12 cellular contexts compared by ENCODE assay signal in genomic region chr7:36661135-36661840, GRCh38.
A peak's percentile ranks its signal among the peaks of the same experiment; 100 is the strongest.
DNase-seq lines count a peak whose midpoint lies in the region; ATAC-seq and TF ChIP-seq lines count a peak whose summit lies in the region.
"Had no signal": no experiment of that assay in that cellular context is flagged by ENCODE, and none has a peak within 500 bp of the region (broad histone marks: within the 10 kb centered on the region; RNA-seq: fewer than 3 reads in every experiment).

No MANE protein-coding gene starts in this region.

- H3K4me3 Mint-ChIP-seq in activated naive CD4-positive, alpha-beta T cell treated with anti-CD3 and anti-CD28 coated beads for 36 hours: no peak overlapping the region
- H3K4me3 Mint-ChIP-seq in type B pancreatic cell: no peak overlapping the region

- no peak overlapping the region for H2AFZ ChIP-seq in OCI-LY7 (ENCODE audit: low read length)

- BruUV-seq in OCI-LY7 (replicated peaks; lab: Mats Ljungman, UMichigan): no TSS peak

- H3K79me2 ChIP-seq in OCI-LY7 (ENCODE audit: insufficient read depth, low read depth, low read length): no peaks in the 10 kb centered on the region

- H3K9me3 Mint-ChIP-seq in activated naive CD4-positive, alpha-beta T cell treated with anti-CD3 and anti-CD28 coated beads, Interleukin-2, amount 50 U/mL, for 72 hours: no peaks in the 10 kb centered on the region
- H3K9me3 Mint-ChIP-seq in activated naive CD4-positive, alpha-beta T cell treated with anti-CD3 and anti-CD28 coated beads for 36 hours: no peaks in the 10 kb centered on the region
- H3K9me3 Mint-ChIP-seq in type B pancreatic cell: peaks cover 16% of the 10 kb centered on the region

- no peaks in the 10 kb centered on the region for H3K9me2 ChIP-seq in OCI-LY7 (ENCODE audit: insufficient read depth, low read length)

- intact Hi-C loops in activated naive CD4-positive, alpha-beta T cell treated with anti-CD3 and anti-CD28 coated beads for 36 hours (cut with micrococcal nuclease): no loop called here
- intact Hi-C loops in OCI-LY7 (cut with micrococcal nuclease; ENCODE audit: unreplicated experiment): no loop called here

- no peaks in the 10 kb centered on the region for H3K27me3 Mint-ChIP-seq in activated naive CD4-positive, alpha-beta T cell treated with anti-CD3 and anti-CD28 coated beads for 36 hours (ENCODE audit: low read depth)
- H3K27me3 Mint-ChIP-seq in type B pancreatic cell: no peaks in the 10 kb centered on the region

- H3K36me3 Mint-ChIP-seq in activated naive CD4-positive, alpha-beta T cell treated with anti-CD3 and anti-CD28 coated beads, Interleukin-2, amount 50 U/mL, for 72 hours: no peaks in the 10 kb centered on the region
- no peaks in the 10 kb centered on the region for H3K36me3 Mint-ChIP-seq in activated naive CD4-positive, alpha-beta T cell treated with anti-CD3 and anti-CD28 coated beads for 36 hours (ENCODE audit: low read depth)
- peaks cover 8% of the 10 kb centered on the region for H3K36me3 Mint-ChIP-seq in type B pancreatic cell

- peak overlapping the region in 1 of 2 donors; percentile 18 for H3K27ac Mint-ChIP-seq in activated naive CD4-positive, alpha-beta T cell treated with anti-CD3 and anti-CD28 coated beads, Interleukin-2, amount 50 U/mL, for 72 hours
- no peak overlapping the region for H3K27ac Mint-ChIP-seq in activated naive CD4-positive, alpha-beta T cell treated with anti-CD3 and anti-CD28 coated beads for 36 hours
- peak overlapping the region; percentile 2 for H3K27ac Mint-ChIP-seq in type B pancreatic cell

- no peak overlapping the region for H3K4me3 ChIP-seq in OCI-LY7 (ENCODE audit: low read depth, low read length, poor library complexity, severe bottlenecking)
- H3K4me3 ChIP-seq: GM12878, pancreas had no signal

- H4K20me1 ChIP-seq in OCI-LY7 (ENCODE audit: insufficient read depth, low read length): no peaks in the 10 kb centered on the region

- ATAC-seq in activated naive CD4-positive, alpha-beta T cell treated with anti-CD3 and anti-CD28 coated beads, Interleukin-2, amount 50 U/mL, for 72 hours: peak; percentile 46 to 77
- no peak for ATAC-seq in GM21717 (IDR thresholded peaks at IDR 0.05; ENCODE audit: unreplicated experiment)
- ATAC-seq: GM12878, pancreas had no signal

- H3K36me3 ChIP-seq in OCI-LY7 (ENCODE audit: insufficient read depth, low read length): no peaks in the 10 kb centered on the region
- H3K36me3 ChIP-seq: pancreas had no signal

- CTCF ChIA-PET in activated naive CD4-positive, alpha-beta T cell treated with anti-CD3 and anti-CD28 coated beads for 36 hours (lab: Charles Lee): interaction anchor here (0.6 kb wide), 1 partner anchor 62 kb away, joined by 3 read pairs; no protein-coding TSS in a partner anchor
- CTCF ChIA-PET in OCI-LY7 (lab: Charles Lee; ENCODE audit: unreplicated experiment): no interaction called here

- no peaks in the 10 kb centered on the region for H3K9me3 ChIP-seq in OCI-LY7 (ENCODE audit: low read length)
- H3K9me3 ChIP-seq: pancreas had no signal

- no peak for TF ChIP-seq CTCF in type B pancreatic cell (conservative IDR thresholded peaks at IDR 0.05)
- TF ChIP-seq CTCF in OCI-LY7 (conservative IDR thresholded peaks at IDR 0.05; ENCODE audit: low read length): no peak

- H3K4me1 ChIP-seq in OCI-LY7 (ENCODE audit: insufficient read depth, low read length, poor library complexity, severe bottlenecking): no peaks in the 10 kb centered on the region
- H3K4me1 ChIP-seq: pancreas had no signal

- peaks cover 10% of the 10 kb centered on the region for H3K4me1 Mint-ChIP-seq in activated naive CD4-positive, alpha-beta T cell treated with anti-CD3 and anti-CD28 coated beads for 36 hours (ENCODE audit: low read depth)
- peaks cover 43% of the 10 kb centered on the region for H3K4me1 Mint-ChIP-seq in type B pancreatic cell (ENCODE audit: unreplicated experiment)

- POLR2A ChIA-PET in OCI-LY7 (lab: Charles Lee): interaction anchor here (0.9 kb wide), 1 partner anchor 697 kb away, joined by 3 read pairs; no protein-coding TSS in a partner anchor

- no peak for DNase-seq in activated naive CD4-positive, alpha-beta T cell treated with anti-CD3 and anti-CD28 coated beads, Interleukin-2, amount 50 U/mL, for 72 hours (ENCODE audit: low spot score in 2 of 2)
- DNase-seq in activated naive CD4-positive, alpha-beta T cell treated with anti-CD3 and anti-CD28 coated beads for 36 hours: no peak
- DNase-seq in SW480 (ENCODE audit: low spot score) (peak; percentile 87), iPS-NIHi7 (ENCODE audit: extremely low spot score) (peak; percentile 61), type B pancreatic cell (ENCODE audit: extremely low spot score, unreplicated experiment) (no peak), OCI-LY7 (ENCODE audit: low spot score) (no peak), NCI-H1048 (lab: John Stamatoyannopoulos, UW) (no peak)
- DNase-seq: activated CD4-positive, alpha-beta T cell treated with anti-CD3 and anti-CD28 coated beads, Interleukin-2, amount 50 U/mL, for 4 hours; NCI-H1092 treated with DMSO at 0.1 percent for 48 hours; pancreas had no signal

- no peak overlapping the region for H3K27ac ChIP-seq in OCI-LY7 (ENCODE audit: low read depth, low read length, poor library complexity, severe bottlenecking)

- no peak overlapping the region for H3K4me2 ChIP-seq in OCI-LY7 (ENCODE audit: low read length)

Comparison
In these comparisons a context has a peak if more than half of its experiments do, and no peak if none do; other contexts are left out.
1. DNase-seq: peak in SW480 (single experiment) and iPS-NIHi7 (single experiment); none in activated naive CD4-positive, alpha-beta T cell treated with anti-CD3 and anti-CD28 coated beads, Interleukin-2, amount 50 U/mL, for 72 hours (0 of 2), activated naive CD4-positive, alpha-beta T cell treated with anti-CD3 and anti-CD28 coated beads for 36 hours (single experiment), type B pancreatic cell (single experiment), OCI-LY7 (single experiment) and NCI-H1048 (single experiment).